8 cellular contexts compared by ENCODE assay signal in genomic region chr12:107903377-107904061, GRCh38.
DNase-seq lines count a peak whose midpoint lies in the region; ATAC-seq, FAIRE-seq and TF ChIP-seq lines count a peak whose summit lies in the region.

No MANE protein-coding gene starts in this region.

- ATAC-seq in HG03175 (IDR thresholded peaks at IDR 0.05; ENCODE audit: unreplicated experiment) (peak; percentile 94), GM12878 (peak; percentile 99), left colon (peak; percentile 98)

- RAD21 ChIA-PET in GM12878 (lab: Charles Lee; ENCODE audit: unreplicated experiment) = interaction anchor here (1.1 kb wide), 1 partner anchor 9 kb away, joined by 4 read pairs; no protein-coding TSS in a partner anchor

- POLR2A ChIA-PET in GM12878 (lab: Charles Lee) = interaction anchor here (1.0 kb wide), 1 partner anchor 144 kb away, joined by 3 read pairs; no protein-coding TSS in a partner anchor

- no peaks in the 10 kb centered on the region for H4K20me1 ChIP-seq in GM12878 (ENCODE audit: control insufficient read depth, insufficient read depth)

- no TSS peak for BruUV-seq in GM12878 (replicated peaks; lab: Mats Ljungman, UMichigan)

- no peak for TF ChIP-seq EP300 in GM12878 (IDR thresholded peaks at IDR 0.05; ENCODE audit: borderline replicate concordance in 1 of 2, control insufficient read depth in 1 of 2, low read depth in 2 of 2, low read length in 2 of 2)

- TF ChIP-seq CTCF in GM12878 (IDR thresholded peaks at IDR 0.05 in 2 of 3, conservative IDR thresholded peaks at IDR 0.05 in 1 of 3; ENCODE audit: control insufficient read depth in 2 of 3, extremely low read depth in 1 of 3, insufficient read depth in 1 of 3, low read depth in 3 of 3, low read length in 3 of 3) = no peak

- SMC1A ChIA-PET in GM12878 (lab: Charles Lee; ENCODE audit: uncharacterized antibody, unreplicated experiment) = interaction anchor here (0.9 kb wide), 1 partner anchor 27 kb away, joined by 3 read pairs; no protein-coding TSS in a partner anchor

- H3K9ac ChIP-seq in GM12878 (ENCODE audit: control insufficient read depth, insufficient read depth, low read length) = peak overlapping the region; percentile 53; the same call in 1 of the 2 replicates

- FAIRE-seq in GM19239 (lab: Jason Lieb, UNC) (peak; percentile 55), GM12878 (lab: Jason Lieb, UNC) (no peak)

- H3K4me3 ChIP-seq in GM12878 = peak overlapping the region; percentile 62; the same call in 1 of the 2 replicates

- no peak for TF ChIP-seq RAD21 in GM12878 (IDR thresholded peaks at IDR 0.05; ENCODE audit: insufficient read depth, low read depth, low read length)

- H3K4me2 ChIP-seq in GM12878 (ENCODE audit: control insufficient read depth, insufficient read depth) = peak overlapping the region; percentile 66

- TF ChIP-seq POLR2A in GM12878 (IDR thresholded peaks at IDR 0.05; ENCODE audit: low read depth, low read length) = peak; percentile 78

- H3K9me3 ChIP-seq in GM12878 (replicated peaks; ENCODE audit: control insufficient read depth, insufficient read depth, low read length) = no peaks in the 10 kb centered on the region

- no peak overlapping the region for H3K27ac ChIP-seq in GM12878 (ENCODE audit: control insufficient read depth, insufficient read depth)

- peak overlapping the region; percentile 76 for H2AFZ ChIP-seq in GM12878 (ENCODE audit: control insufficient read depth, low read depth, low read length)

- H3K27me3 ChIP-seq in GM12878 (replicated peaks in 1 of 2; ENCODE audit: control insufficient read depth in 2 of 2, insufficient read depth in 2 of 2, low read length in 1 of 2) = no peaks in the 10 kb centered on the region; a peak in 2 of 4 replicates

- intact Hi-C loops in GM12878 (cut with micrococcal nuclease; ENCODE audit: unreplicated experiment) (loop anchor here (5.0 kb wide), 2 partner anchors 141 to 216 kb away; partner anchors contain the start of genes PRDM4 and PWP1), left colon (cut with DNase I, micrococcal nuclease) (no loop called here)

- H3K4me1 ChIP-seq in GM12878 (ENCODE audit: control insufficient read depth, insufficient read depth, low read length) = no peaks in the 10 kb centered on the region; the same call in 1 of the 2 replicates

- in situ Hi-C loops in GM12878 (cut with MboI) = no loop called here

- DNase-seq in DMS114 treated with DMSO at 0.1 percent for 48 hours (lab: John Stamatoyannopoulos, UW; ENCODE audit: unreplicated experiment) (peak; percentile 64), GM19239 (ENCODE audit: insufficient read length, low spot score) (peak; percentile 76), NOMO-1 treated with DMSO at 0.1 percent for 48 hours (lab: John Stamatoyannopoulos, UW; ENCODE audit: unreplicated experiment) (peak; percentile 92), GM12878 (ENCODE audit: low read depth, low spot score) (peak; percentile 40), left colon (peak; percentile 74 to 86), HuH-7.5 (ENCODE audit: low spot score) (no peak)
- DNase-seq in stimulated activated CD8-positive, alpha-beta memory T cell treated with anti-CD3 and anti-CD28 coated beads, Interleukin-7, amount 100 ng/mL, for 24 hours (ENCODE audit: low read depth) = peak; percentile 20

- WGBS in GM12878 (ENCODE audit: insufficient coverage, insufficient replicate concordance, low lambda C conversion rate, missing lambda C conversion rate) = 2% methylated on average over 45 of the region's 46 CpGs

- H3K36me3 ChIP-seq in GM12878 (ENCODE audit: control insufficient read depth in 2 of 2, insufficient read depth in 2 of 2, low read length in 1 of 2) = no peaks in the 10 kb centered on the region

- H3K79me2 ChIP-seq in GM12878 (ENCODE audit: control insufficient read depth, insufficient read depth, low read length) = no peaks in the 10 kb centered on the region

- CTCF ChIA-PET in GM12878 (lab: Yijun Ruan, JAX) = interaction anchor here (1.4 to 1.5 kb wide), 2 partner anchors 9 to 15 kb away, joined by 4 to 6 read pairs; no protein-coding TSS in a partner anchor

TF ChIP-seq in GM12878, 131 proteins besides CTCF, POLR2A, EP300 and RAD21 (continues in another document):
- no peak for TF ChIP-seq BCLAF1 (IDR thresholded peaks at IDR 0.05)
- peak; percentile 44 for TF ChIP-seq HCFC1 (IDR thresholded peaks at IDR 0.05; ENCODE audit: low read length)
- TF ChIP-seq PBX3 (IDR thresholded peaks at IDR 0.05; ENCODE audit: insufficient replicate concordance, low read depth, low read length) = no peak
- TF ChIP-seq MEF2A (IDR thresholded peaks at IDR 0.05; ENCODE audit: insufficient read depth, low read depth, low read length) = no peak
- no peak for TF ChIP-seq JUND (IDR thresholded peaks at IDR 0.05; ENCODE audit: low read depth, low read length)
- no peak for TF ChIP-seq WRNIP1 (IDR thresholded peaks at IDR 0.05; ENCODE audit: borderline replicate concordance, low read depth, low read length)
- TF ChIP-seq NFXL1 (IDR thresholded peaks at IDR 0.05; ENCODE audit: borderline replicate concordance) = no peak
- TF ChIP-seq SREBF1 (IDR thresholded peaks at IDR 0.05; ENCODE audit: low read length) = no peak
- no peak for TF ChIP-seq BRCA1 (IDR thresholded peaks at IDR 0.05; ENCODE audit: low read depth, low read length)
- no peak for TF ChIP-seq ASH2L (IDR thresholded peaks at IDR 0.05; ENCODE audit: borderline replicate concordance, low read depth)
- no peak for TF ChIP-seq NBN (IDR thresholded peaks at IDR 0.05)
- no peak for TF ChIP-seq ATF2 (IDR thresholded peaks at IDR 0.05; ENCODE audit: low read length)
- no peak for TF ChIP-seq CHD4 (IDR thresholded peaks at IDR 0.05)
- TF ChIP-seq SP1 (IDR thresholded peaks at IDR 0.05; ENCODE audit: low read depth, low read length) = no peak
- TF ChIP-seq KDM1A (IDR thresholded peaks at IDR 0.05; ENCODE audit: borderline replicate concordance) = no peak
- peak; percentile 26; the same call in 1 of the 2 replicates for TF ChIP-seq MXI1 (IDR thresholded peaks at IDR 0.05; ENCODE audit: low read depth, low read length)
- no peak for TF ChIP-seq USF2 (IDR thresholded peaks at IDR 0.05; ENCODE audit: borderline replicate concordance, low read depth, low read length)
- no peak for TF ChIP-seq NFIC (IDR thresholded peaks at IDR 0.05; ENCODE audit: low read depth, low read length)
- no peak for TF ChIP-seq GABPA (IDR thresholded peaks at IDR 0.05; ENCODE audit: low read depth)
- no peak for TF ChIP-seq SIX5 (IDR thresholded peaks at IDR 0.05; ENCODE audit: low read depth, low read length, severe bottlenecking)
- no peak for TF ChIP-seq ETV6 (conservative IDR thresholded peaks at IDR 0.05 in 1 of 2, IDR thresholded peaks at IDR 0.05 in 1 of 2; ENCODE audit: borderline replicate concordance in 1 of 2, low read depth in 1 of 2)
